Comparison of ENCODE assay signal across 8 cellular contexts in genomic region chr6:149934249-149935156, GRCh38. TPM values are rescaled to one million over a fixed set of nuclear protein-coding genes. Genes with fewer than 3 reads are reported as not detected.
A peak's percentile ranks its signal among the peaks of the same experiment; 100 is the strongest.
DNase-seq lines count a peak whose midpoint lies in the region; ATAC-seq and TF ChIP-seq lines count a peak whose summit lies in the region.

No MANE protein-coding gene starts in this region.

- no peaks in the 10 kb centered on the region for H3K9me3 Mint-ChIP-seq in activated naive CD4-positive, alpha-beta T cell treated with anti-CD3 and anti-CD28 coated beads, Interleukin-2, amount 10 ng/mL, durations not matched to agents 7 days and 5 days

- intact Hi-C loops in head of caudate nucleus (cut with DNase I): loop anchor here (2.0 kb wide), 1 partner anchor 82 kb away; no protein-coding TSS in a partner anchor

- CTCF ChIA-PET in activated naive CD4-positive, alpha-beta T cell treated with anti-CD3 and anti-CD28 coated beads, Interleukin-2, amount 10 ng/mL, durations not matched to agents 7 days and 5 days (lab: Charles Lee): interaction anchor here (1.5 to 2.8 kb wide), 2 partner anchors 74 to 82 kb away, joined by 3 to 18 read pairs; no protein-coding TSS in a partner anchor

- no peak overlapping the region for H3K4me3 Mint-ChIP-seq in activated naive CD4-positive, alpha-beta T cell treated with anti-CD3 and anti-CD28 coated beads, Interleukin-2, amount 10 ng/mL, durations not matched to agents 7 days and 5 days

- ATAC-seq in SK-N-SH treated with all-trans-retinoic acid at 6 μM for 48 hours (peak; percentile 75), HG02588 (IDR thresholded peaks at IDR 0.05; ENCODE audit: unreplicated experiment) (no peak)

- peaks cover 91% of the 10 kb centered on the region for H3K27me3 Mint-ChIP-seq in activated naive CD4-positive, alpha-beta T cell treated with anti-CD3 and anti-CD28 coated beads, Interleukin-2, amount 10 ng/mL, durations not matched to agents 7 days and 5 days

- H3K36me3 Mint-ChIP-seq in activated naive CD4-positive, alpha-beta T cell treated with anti-CD3 and anti-CD28 coated beads, Interleukin-2, amount 10 ng/mL, durations not matched to agents 7 days and 5 days: no peaks in the 10 kb centered on the region

- H3K4me1 Mint-ChIP-seq in activated naive CD4-positive, alpha-beta T cell treated with anti-CD3 and anti-CD28 coated beads, Interleukin-2, amount 10 ng/mL, durations not matched to agents 7 days and 5 days: peaks cover 38% of the 10 kb centered on the region

- peak; percentile 86 for DNase-seq in DMS53 (lab: John Stamatoyannopoulos, UW)
- DNase-seq in LHCN-M2 (ENCODE audit: low read depth): peak; percentile 75
- DNase-seq in activated naive CD4-positive, alpha-beta T cell treated with anti-CD3 and anti-CD28 coated beads, Interleukin-2, amount 10 ng/mL, durations not matched to agents 7 days and 5 days: peak; percentile 81
- peak in 33 of 42 donors; percentile 33 to 90 (median 69) for DNase-seq in head of caudate nucleus
- DNase-seq in pons (ENCODE audit: low spot score): peak; percentile 70
- DNase-seq in 8988T: no peak

- no peak overlapping the region for H3K27ac Mint-ChIP-seq in activated naive CD4-positive, alpha-beta T cell treated with anti-CD3 and anti-CD28 coated beads, Interleukin-2, amount 10 ng/mL, durations not matched to agents 7 days and 5 days

TF ChIP-seq in SK-N-SH treated with all-trans-retinoic acid at 6 μM for 48 hours, 23 proteins besides CTCF, POLR2A, EP300 and RAD21:
- TF ChIP-seq ZFP30 (CRISPR knock-in tag; IDR thresholded peaks at IDR 0.05) (no peak), ZNF565 (CRISPR knock-in tag; conservative IDR thresholded peaks at IDR 0.05; ENCODE audit: low read depth) (no peak), CSDC2 (CRISPR knock-in tag; IDR thresholded peaks at IDR 0.05) (no peak), TCF4 (CRISPR knock-in tag; IDR thresholded peaks at IDR 0.05; ENCODE audit: borderline replicate concordance) (no peak), ZNF70 (CRISPR knock-in tag; IDR thresholded peaks at IDR 0.05) (no peak), ESRRG (CRISPR knock-in tag; IDR thresholded peaks at IDR 0.05) (no peak), BACH2 (CRISPR knock-in tag; IDR thresholded peaks at IDR 0.05; ENCODE audit: borderline replicate concordance) (no peak), SNAI2 (CRISPR knock-in tag; IDR thresholded peaks at IDR 0.05) (no peak), OSR1 (CRISPR knock-in tag; IDR thresholded peaks at IDR 0.05) (no peak), POU6F1 (CRISPR knock-in tag; IDR thresholded peaks at IDR 0.05; ENCODE audit: borderline replicate concordance, low read depth) (no peak), ZNF8 (CRISPR knock-in tag; IDR thresholded peaks at IDR 0.05) (no peak), ISL1 (CRISPR knock-in tag; IDR thresholded peaks at IDR 0.05) (no peak), CREB5 (CRISPR knock-in tag; IDR thresholded peaks at IDR 0.05; ENCODE audit: low read depth) (no peak)
- TF ChIP-seq, protein P1, sequence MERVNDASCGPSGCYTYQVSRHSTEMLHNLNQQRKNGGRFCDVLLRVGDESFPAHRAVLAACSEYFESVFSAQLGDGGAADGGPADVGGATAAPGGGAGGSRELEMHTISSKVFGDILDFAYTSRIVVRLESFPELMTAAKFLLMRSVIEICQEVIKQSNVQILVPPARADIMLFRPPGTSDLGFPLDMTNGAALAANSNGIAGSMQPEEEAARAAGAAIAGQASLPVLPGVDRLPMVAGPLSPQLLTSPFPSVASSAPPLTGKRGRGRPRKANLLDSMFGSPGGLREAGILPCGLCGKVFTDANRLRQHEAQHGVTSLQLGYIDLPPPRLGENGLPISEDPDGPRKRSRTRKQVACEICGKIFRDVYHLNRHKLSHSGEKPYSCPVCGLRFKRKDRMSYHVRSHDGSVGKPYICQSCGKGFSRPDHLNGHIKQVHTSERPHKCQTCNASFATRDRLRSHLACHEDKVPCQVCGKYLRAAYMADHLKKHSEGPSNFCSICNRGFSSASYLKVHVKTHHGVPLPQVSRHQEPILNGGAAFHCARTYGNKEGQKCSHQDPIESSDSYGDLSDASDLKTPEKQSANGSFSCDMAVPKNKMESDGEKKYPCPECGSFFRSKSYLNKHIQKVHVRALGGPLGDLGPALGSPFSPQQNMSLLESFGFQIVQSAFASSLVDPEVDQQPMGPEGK (CRISPR knock-in tag; IDR thresholded peaks at IDR 0.05; ENCODE audit: borderline replicate concordance): no peak

RNA-seq across cellular contexts. Expression of gene ULBP2, which starts 7.3 kb away (rescaled TPM):
- total RNA-seq in LHCN-M2 (2014; rRNA removed): 7.6 and 8.1 TPM in 2 replicates
- 10.8 TPM for polyA plus RNA-seq in LHCN-M2 (2012)

RNA-seq across cellular contexts. Expression of gene RAET1G, which starts 11.6 kb away (rescaled TPM):
- 1.2 and 1.3 TPM in 2 replicates for total RNA-seq in LHCN-M2 (2014; rRNA removed)
- polyA plus RNA-seq in LHCN-M2 (2012): 2.4 TPM

RNA-seq across cellular contexts. Expression of gene ULBP1, which starts 29.2 kb away (rescaled TPM):
- total RNA-seq in LHCN-M2 (2014; rRNA removed): 0.13 and 0.29 TPM in 2 replicates
- polyA plus RNA-seq in LHCN-M2 (2012): 0.61 TPM

RNA-seq across cellular contexts. Expression of gene RAET1E, which starts 36.6 kb away (rescaled TPM):
- 1.3 and 2.8 TPM in 2 replicates for total RNA-seq in LHCN-M2 (2014; rRNA removed)
- 1.3 TPM for polyA plus RNA-seq in LHCN-M2 (2012)
